37 cellular contexts compared by ENCODE assay signal in genomic region chr4:61753739-61754138, GRCh38.
"Had no signal": no experiment of that assay in that cellular context is flagged by ENCODE, and none has a peak within 500 bp of the region (broad histone marks: within the 10 kb centered on the region; RNA-seq: fewer than 3 reads in every experiment).

No MANE protein-coding gene starts in this region.

- DNase-seq: activated CD4-positive, alpha-beta memory T cell treated with anti-CD3 and anti-CD28 coated beads, Interleukin-2, amount 10 ng/mL, durations not matched to agents 7 days and 5 days; activated CD4-positive, alpha-beta T cell treated with anti-CD3 and anti-CD28 coated beads for 1 hour; activated CD4-positive, alpha-beta T cell treated with anti-CD3 and anti-CD28 coated beads for 36 hours; activated CD4-positive, alpha-beta T cell treated with anti-CD3 and anti-CD28 coated beads for 48 hours; activated CD4-positive, alpha-beta T cell treated with anti-CD3 and anti-CD28 coated beads, Interleukin-2, amount 10 ng/mL, durations not matched to agents 7 days and 5 days; activated CD4-positive, alpha-beta T cell treated with anti-CD3 and anti-CD28 coated beads, Interleukin-2, amount 50 U/mL, for 48 hours; activated CD4-positive, CD25-positive, alpha-beta regulatory T cell; activated CD8-positive, alpha-beta memory T cell treated with anti-CD3 and anti-CD28 coated beads for 24 hours; activated CD8-positive, alpha-beta memory T cell treated with anti-CD3 and anti-CD28 coated beads, Interleukin-2, amount 10 ng/mL, durations not matched to agents 7 days and 5 days; activated CD8-positive, alpha-beta memory T cell treated with anti-CD3 and anti-CD28 coated beads, Interleukin-2, amount 50 U/mL, for 48 hours; activated CD8-positive, alpha-beta T cell treated with anti-CD3 and anti-CD28 coated beads, Interleukin-2, amount 10 ng/mL, durations not matched to agents 7 days and 5 days; activated effector memory CD4-positive, alpha-beta T cell treated with Interleukin-2 at 50 U/mL for 16 hours; activated gamma-delta T cell; activated naive CD4-positive, alpha-beta T cell treated with anti-CD3 and anti-CD28 coated beads, Interleukin-2, amount 10 ng/mL, durations not matched to agents 7 days and 5 days; activated naive CD4-positive, alpha-beta T cell treated with Interleukin-2 at 50 U/mL for 16 hours; activated naive CD8-positive, alpha-beta T cell treated with anti-CD3 and anti-CD28 coated beads, Interleukin-2, amount 10 ng/mL, durations not matched to agents 7 days and 5 days; activated naive CD8-positive, alpha-beta T cell treated with anti-CD3 and anti-CD28 coated beads, Interleukin-2, amount 50 U/mL, for 24 hours; activated T-cell treated with anti-CD3 and anti-CD28 coated beads, Interleukin-2, amount 50 U/mL, for 24 hours; activated T-cell treated with anti-CD3 and anti-CD28 coated beads, Interleukin-2, amount 50 U/mL, for 48 hours; amygdala; anterior cingulate cortex; caudate nucleus; cerebellar nuclear complex; T-helper 1 cell; T-helper 2 cell; T-helper 9 cell had no signal

- H3K4me3 ChIP-seq: ascending aorta, cardiac muscle cell had no signal

- H3K27ac ChIP-seq: ascending aorta, cardiac muscle cell, VCaP had no signal

- H3K27me3 ChIP-seq: ascending aorta, cardiac muscle cell had no signal

- H3K27ac Mint-ChIP-seq: activated CD4-positive, alpha-beta memory T cell treated with anti-CD3 and anti-CD28 coated beads, Interleukin-2, amount 10 ng/mL, durations not matched to agents 7 days and 5 days; activated CD4-positive, alpha-beta T cell treated with anti-CD3 and anti-CD28 coated beads for 36 hours; activated CD4-positive, alpha-beta T cell treated with anti-CD3 and anti-CD28 coated beads, Interleukin-2, amount 10 ng/mL, durations not matched to agents 7 days and 5 days; activated CD8-positive, alpha-beta memory T cell treated with anti-CD3 and anti-CD28 coated beads, Interleukin-2, amount 10 ng/mL, durations not matched to agents 7 days and 5 days; activated CD8-positive, alpha-beta T cell treated with anti-CD3 and anti-CD28 coated beads, Interleukin-2, amount 10 ng/mL, durations not matched to agents 7 days and 5 days; activated naive CD4-positive, alpha-beta T cell treated with anti-CD3 and anti-CD28 coated beads, Interleukin-2, amount 10 ng/mL, durations not matched to agents 7 days and 5 days; activated naive CD4-positive, alpha-beta T cell treated with anti-CD3 and anti-CD28 coated beads, Interleukin-2, amount 50 U/mL, for 24 hours; activated naive CD8-positive, alpha-beta T cell; activated naive CD8-positive, alpha-beta T cell treated with anti-CD3 and anti-CD28 coated beads, Interleukin-2, amount 10 ng/mL, durations not matched to agents 7 days and 5 days; activated naive CD8-positive, alpha-beta T cell treated with anti-CD3 and anti-CD28 coated beads, Interleukin-2, amount 50 U/mL, for 24 hours; activated T-cell treated with anti-CD3 and anti-CD28 coated beads, Interleukin-2, amount 50 U/mL, for 24 hours; activated T-helper 2 cell treated with anti-CD3 and anti-CD28 coated beads, Interferon-gamma antibody, Interleukin-2, Interleukin-4, amounts not matched to agents 10 μg/mL and 5 μg/mL and 100 μg/mL, durations not matched to agents 14 hours and 24 hours and 36 hours; brain; T-helper 1 cell treated with Interleukin-12 subunit alpha and Interleukin-12 subunit beta and Interleukin-4 antibody, amounts not matched to agents 30 μg/mL and 1 μg/mL, for 36 hours; T-helper 2 cell treated with Interferon-gamma antibody and Interleukin-4, amounts not matched to agents 5 μg/mL and 100 μg/mL, for 36 hours had no signal

- H3K27me3 Mint-ChIP-seq: activated CD4-positive, alpha-beta memory T cell treated with anti-CD3 and anti-CD28 coated beads, Interleukin-2, amount 10 ng/mL, durations not matched to agents 7 days and 5 days; activated CD4-positive, alpha-beta T cell treated with anti-CD3 and anti-CD28 coated beads for 36 hours; activated CD4-positive, alpha-beta T cell treated with anti-CD3 and anti-CD28 coated beads, Interleukin-2, amount 10 ng/mL, durations not matched to agents 7 days and 5 days; activated CD8-positive, alpha-beta memory T cell treated with anti-CD3 and anti-CD28 coated beads, Interleukin-2, amount 10 ng/mL, durations not matched to agents 7 days and 5 days; activated naive CD4-positive, alpha-beta T cell treated with anti-CD3 and anti-CD28 coated beads, Interleukin-2, amount 10 ng/mL, durations not matched to agents 7 days and 5 days; activated naive CD4-positive, alpha-beta T cell treated with anti-CD3 and anti-CD28 coated beads, Interleukin-2, amount 50 U/mL, for 24 hours; activated naive CD8-positive, alpha-beta T cell; activated naive CD8-positive, alpha-beta T cell treated with anti-CD3 and anti-CD28 coated beads, Interleukin-2, amount 10 ng/mL, durations not matched to agents 7 days and 5 days; activated naive CD8-positive, alpha-beta T cell treated with anti-CD3 and anti-CD28 coated beads, Interleukin-2, amount 50 U/mL, for 24 hours; activated T-cell treated with anti-CD3 and anti-CD28 coated beads, Interleukin-2, amount 50 U/mL, for 24 hours; brain; central memory CD8-positive, alpha-beta T cell had no signal

- H3K36me3 Mint-ChIP-seq: activated CD8-positive, alpha-beta memory T cell treated with anti-CD3 and anti-CD28 coated beads, Interleukin-2, amount 10 ng/mL, durations not matched to agents 7 days and 5 days; activated naive CD4-positive, alpha-beta T cell treated with anti-CD3 and anti-CD28 coated beads, Interleukin-2, amount 10 ng/mL, durations not matched to agents 7 days and 5 days; activated naive CD4-positive, alpha-beta T cell treated with anti-CD3 and anti-CD28 coated beads, Interleukin-2, amount 50 U/mL, for 24 hours; activated naive CD8-positive, alpha-beta T cell; activated naive CD8-positive, alpha-beta T cell treated with anti-CD3 and anti-CD28 coated beads, Interleukin-2, amount 10 ng/mL, durations not matched to agents 7 days and 5 days had no signal

- H3K4me1 Mint-ChIP-seq: activated CD4-positive, alpha-beta memory T cell treated with anti-CD3 and anti-CD28 coated beads, Interleukin-2, amount 10 ng/mL, durations not matched to agents 7 days and 5 days; activated CD4-positive, alpha-beta T cell treated with anti-CD3 and anti-CD28 coated beads for 36 hours; activated CD4-positive, alpha-beta T cell treated with anti-CD3 and anti-CD28 coated beads, Interleukin-2, amount 10 ng/mL, durations not matched to agents 7 days and 5 days; activated CD8-positive, alpha-beta memory T cell treated with anti-CD3 and anti-CD28 coated beads, Interleukin-2, amount 10 ng/mL, durations not matched to agents 7 days and 5 days; activated naive CD4-positive, alpha-beta T cell treated with anti-CD3 and anti-CD28 coated beads, Interleukin-2, amount 10 ng/mL, durations not matched to agents 7 days and 5 days; activated naive CD4-positive, alpha-beta T cell treated with anti-CD3 and anti-CD28 coated beads, Interleukin-2, amount 50 U/mL, for 24 hours; activated naive CD8-positive, alpha-beta T cell treated with anti-CD3 and anti-CD28 coated beads, Interleukin-2, amount 10 ng/mL, durations not matched to agents 7 days and 5 days; activated naive CD8-positive, alpha-beta T cell treated with anti-CD3 and anti-CD28 coated beads, Interleukin-2, amount 50 U/mL, for 24 hours; brain; central memory CD8-positive, alpha-beta T cell had no signal

- H3K4me1 ChIP-seq: ascending aorta had no signal

- H3K36me3 ChIP-seq: ascending aorta, cardiac muscle cell had no signal

- H3K9me3 ChIP-seq: ascending aorta had no signal

- H3K4me3 Mint-ChIP-seq: activated CD4-positive, alpha-beta memory T cell treated with anti-CD3 and anti-CD28 coated beads, Interleukin-2, amount 10 ng/mL, durations not matched to agents 7 days and 5 days; activated CD4-positive, alpha-beta T cell treated with anti-CD3 and anti-CD28 coated beads for 36 hours; activated CD4-positive, alpha-beta T cell treated with anti-CD3 and anti-CD28 coated beads, Interleukin-2, amount 10 ng/mL, durations not matched to agents 7 days and 5 days; activated CD8-positive, alpha-beta memory T cell treated with anti-CD3 and anti-CD28 coated beads, Interleukin-2, amount 10 ng/mL, durations not matched to agents 7 days and 5 days; activated CD8-positive, alpha-beta T cell treated with anti-CD3 and anti-CD28 coated beads, Interleukin-2, amount 10 ng/mL, durations not matched to agents 7 days and 5 days; activated naive CD4-positive, alpha-beta T cell treated with anti-CD3 and anti-CD28 coated beads, Interleukin-2, amount 10 ng/mL, durations not matched to agents 7 days and 5 days; activated naive CD4-positive, alpha-beta T cell treated with anti-CD3 and anti-CD28 coated beads, Interleukin-2, amount 50 U/mL, for 24 hours; activated naive CD8-positive, alpha-beta T cell; activated naive CD8-positive, alpha-beta T cell treated with anti-CD3 and anti-CD28 coated beads, Interleukin-2, amount 10 ng/mL, durations not matched to agents 7 days and 5 days; activated naive CD8-positive, alpha-beta T cell treated with anti-CD3 and anti-CD28 coated beads, Interleukin-2, amount 50 U/mL, for 24 hours; activated T-cell treated with anti-CD3 and anti-CD28 coated beads, Interleukin-2, amount 50 U/mL, for 24 hours; brain; central memory CD8-positive, alpha-beta T cell; T-helper 1 cell treated with Interleukin-12 subunit alpha and Interleukin-12 subunit beta and Interleukin-4 antibody, amounts not matched to agents 30 μg/mL and 1 μg/mL, for 36 hours; T-helper 2 cell treated with Interferon-gamma antibody and Interleukin-4, amounts not matched to agents 5 μg/mL and 100 μg/mL, for 36 hours had no signal

- ATAC-seq: activated CD4-positive, alpha-beta T cell treated with anti-CD3 and anti-CD28 coated beads for 36 hours; activated CD4-positive, CD25-positive, alpha-beta regulatory T cell treated with anti-CD3 and anti-CD28 coated beads, Interleukin-2, amount 50 U/mL, for 24 hours; activated CD8-positive, alpha-beta memory T cell treated with anti-CD3 and anti-CD28 coated beads, Interleukin-2, amount 10 ng/mL, durations not matched to agents 7 days and 5 days; activated CD8-positive, alpha-beta T cell treated with anti-CD3 and anti-CD28 coated beads, Interleukin-2, amount 10 ng/mL, durations not matched to agents 7 days and 5 days; activated naive CD8-positive, alpha-beta T cell treated with anti-CD3 and anti-CD28 coated beads, Interleukin-2, amount 50 U/mL, for 24 hours had no signal
